Comparison of ENCODE assay signal across 23 cellular contexts in genomic region chr2:147649288-147649687, GRCh38.
"Had no signal": no experiment of that assay in that cellular context is flagged by ENCODE, and none has a peak within 500 bp of the region (broad histone marks: within the 10 kb centered on the region; RNA-seq: fewer than 3 reads in every experiment).

No MANE protein-coding gene starts in this region.

- H3K9me3 Mint-ChIP-seq: activated CD8-positive, alpha-beta T cell treated with anti-CD3 and anti-CD28 coated beads for 36 hours; activated naive CD8-positive, alpha-beta T cell treated with anti-CD3 and anti-CD28 coated beads, Interleukin-2, amount 10 ng/mL, durations not matched to agents 7 days and 5 days; activated T-helper 17 cell treated with anti-CD3 and anti-CD28 coated beads, Interleukin-2, amount 50 U/mL, for 72 hours; endodermal cell; natural killer cell had no signal

- H3K9me3 ChIP-seq: body of pancreas, lower lobe of right lung, prostate gland, right atrium auricular region, tibial nerve, uterus had no signal

- H3K4me3 ChIP-seq: body of pancreas, dorsolateral prefrontal cortex, lower lobe of right lung, prostate gland, right atrium auricular region, tibial nerve, uterus had no signal

- H3K27ac ChIP-seq: dorsolateral prefrontal cortex, foreskin keratinocyte, lower lobe of right lung, prostate gland, right atrium auricular region, tibial nerve, uterus had no signal

- H3K4me1 ChIP-seq: foreskin keratinocyte, lower lobe of right lung, prostate gland, right atrium auricular region, tibial nerve, uterus had no signal

- H3K36me3 ChIP-seq: lower lobe of right lung, prostate gland, right atrium auricular region, tibial nerve, uterus had no signal

- H3K27ac Mint-ChIP-seq: activated CD4-positive, alpha-beta T cell treated with anti-CD3 and anti-CD28 coated beads, Interleukin-2, amount 10 ng/mL, durations not matched to agents 24 days and 14 days; activated CD8-positive, alpha-beta T cell treated with anti-CD3 and anti-CD28 coated beads for 36 hours; activated naive CD8-positive, alpha-beta T cell treated with anti-CD3 and anti-CD28 coated beads, Interleukin-2, amount 10 ng/mL, durations not matched to agents 7 days and 5 days; activated T-helper 17 cell treated with anti-CD3 and anti-CD28 coated beads, Interleukin-2, amount 50 U/mL, for 72 hours; endodermal cell; natural killer cell had no signal

- H3K27me3 ChIP-seq: body of pancreas, foreskin keratinocyte, right atrium auricular region, tibial nerve, uterus had no signal

- DNase-seq: activated CD4-positive, alpha-beta T cell treated with anti-CD3 and anti-CD28 coated beads, Interleukin-2, amount 10 ng/mL, durations not matched to agents 24 days and 14 days; activated CD8-positive, alpha-beta T cell treated with anti-CD3 and anti-CD28 coated beads for 36 hours; activated naive CD4-positive, alpha-beta T cell treated with Interleukin-2 at 50 U/mL for 16 hours; activated naive CD8-positive, alpha-beta T cell treated with anti-CD3 and anti-CD28 coated beads, Interleukin-2, amount 10 ng/mL, durations not matched to agents 7 days and 5 days; activated T-cell treated with anti-CD3 and anti-CD28 coated beads, Interleukin-2, amount 50 U/mL, for 1 hour; amygdala; central memory CD4-positive, alpha-beta T cell; dorsolateral prefrontal cortex; endodermal cell; foreskin keratinocyte; hippocampal formation; left colon; lower lobe of right lung; natural killer cell; stimulated activated CD4-positive, alpha-beta T cell treated with anti-CD3 and anti-CD28 coated beads, Interleukin-2, amount 100 ng/mL, for 24 hours; stimulated activated naive CD4-positive, alpha-beta T cell treated with Interleukin-2 at 50 U/mL for 16 hours; T1000; uterus had no signal

- H3K4me1 Mint-ChIP-seq: activated naive CD8-positive, alpha-beta T cell treated with anti-CD3 and anti-CD28 coated beads, Interleukin-2, amount 10 ng/mL, durations not matched to agents 7 days and 5 days had no signal

- H3K36me3 Mint-ChIP-seq: activated naive CD8-positive, alpha-beta T cell treated with anti-CD3 and anti-CD28 coated beads, Interleukin-2, amount 10 ng/mL, durations not matched to agents 7 days and 5 days; natural killer cell had no signal

- H3K27me3 Mint-ChIP-seq: activated CD4-positive, alpha-beta T cell treated with anti-CD3 and anti-CD28 coated beads, Interleukin-2, amount 10 ng/mL, durations not matched to agents 24 days and 14 days; activated CD8-positive, alpha-beta T cell treated with anti-CD3 and anti-CD28 coated beads for 36 hours; activated T-helper 17 cell treated with anti-CD3 and anti-CD28 coated beads, Interleukin-2, amount 50 U/mL, for 72 hours had no signal

- H3K4me3 Mint-ChIP-seq: activated CD4-positive, alpha-beta T cell treated with anti-CD3 and anti-CD28 coated beads, Interleukin-2, amount 10 ng/mL, durations not matched to agents 24 days and 14 days; activated CD8-positive, alpha-beta T cell treated with anti-CD3 and anti-CD28 coated beads for 36 hours; activated naive CD8-positive, alpha-beta T cell treated with anti-CD3 and anti-CD28 coated beads, Interleukin-2, amount 10 ng/mL, durations not matched to agents 7 days and 5 days; activated T-helper 17 cell treated with anti-CD3 and anti-CD28 coated beads, Interleukin-2, amount 50 U/mL, for 72 hours; endodermal cell; natural killer cell had no signal
